In the genomic region with DNA sequence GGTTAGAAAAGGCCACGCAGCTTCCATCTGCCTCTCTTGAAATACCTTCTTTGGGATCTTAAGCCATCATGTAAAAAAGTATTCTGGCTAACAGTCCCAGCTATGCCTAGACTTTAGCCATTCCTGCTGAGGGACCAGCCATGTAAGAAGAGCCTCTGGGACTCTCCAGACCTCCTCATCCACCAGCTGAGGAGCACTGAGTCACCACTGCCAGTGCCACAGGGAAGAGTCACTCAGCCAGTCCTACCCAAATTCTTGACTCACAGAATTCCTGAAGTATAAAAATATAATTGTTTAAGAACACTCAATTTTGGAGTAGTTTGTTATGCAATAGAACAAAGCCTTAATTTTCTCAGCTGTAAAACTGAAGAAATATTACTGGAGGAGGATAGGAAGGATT, we compare ENCODE assay signal across 16 cellular contexts.
A peak's percentile ranks its signal among the peaks of the same experiment; 100 is the strongest.
DNase-seq lines count a peak whose midpoint lies in the region; ATAC-seq and TF ChIP-seq lines count a peak whose summit lies in the region.
"Had no signal": no experiment of that assay in that cellular context is flagged by ENCODE, and none has a peak within 500 bp of the region (broad histone marks: within the 10 kb centered on the region; RNA-seq: fewer than 3 reads in every experiment).

No MANE protein-coding gene starts in this region.

- POLR2A ChIA-PET in WTC11 (lab: Charles Lee) = interaction anchor here (1.3 kb wide), 1 partner anchor 17 kb away, joined by 3 read pairs; no protein-coding TSS in a partner anchor

- TF ChIP-seq CTCF in AG09309 (IDR thresholded peaks at IDR 0.05; ENCODE audit: control insufficient read depth, insufficient read depth, low read depth, low read length, missing control alignments) (no peak), choroid plexus epithelial cell (conservative IDR thresholded peaks at IDR 0.05; ENCODE audit: low read depth, low read length) (no peak), WTC11 (IDR thresholded peaks at IDR 0.05) (no peak)

- DNase-seq in AG09309 (ENCODE audit: low read depth) (peak; percentile 32), MG63 (peak; percentile 86), choroid plexus epithelial cell (ENCODE audit: low read depth) (peak; percentile 36), myocyte (ENCODE audit: low read depth) (peak; percentile 87), cerebellar cortex (ENCODE audit: low spot score) (no peak), WTC11 (ENCODE audit: low spot score) (no peak)
- no peak for DNase-seq in activated CD8-positive, alpha-beta memory T cell treated with anti-CD3 and anti-CD28 coated beads, Interleukin-2, amount 10 ng/mL, durations not matched to agents 7 days and 5 days
- DNase-seq: activated CD8-positive, alpha-beta T cell treated with anti-CD3 and anti-CD28 coated beads, Interleukin-2, amount 10 ng/mL, durations not matched to agents 7 days and 5 days; activated gamma-delta T cell treated with Interleukin-2 at 50 U/mL for 16 hours; DMS79 treated with DMSO at 0.1 percent for 48 hours; NCI-H187 treated with DMSO at 0.1 percent for 48 hours; NCI-H69; thyroid gland had no signal

- no peaks in the 10 kb centered on the region for H3K27me3 Mint-ChIP-seq in activated CD8-positive, alpha-beta memory T cell treated with anti-CD3 and anti-CD28 coated beads, Interleukin-2, amount 10 ng/mL, durations not matched to agents 7 days and 5 days
- H3K27me3 Mint-ChIP-seq in WTC11 (ENCODE audit: low read depth) = no peaks in the 10 kb centered on the region
- H3K27me3 Mint-ChIP-seq: B cell had no signal

- H3K27me3 ChIP-seq in MG63 = no peaks in the 10 kb centered on the region
- H3K27me3 ChIP-seq: thyroid gland had no signal

- no peaks in the 10 kb centered on the region for H3K36me3 ChIP-seq in MG63
- H3K36me3 ChIP-seq: thyroid gland had no signal

- CTCF ChIA-PET in activated CD8-positive, alpha-beta memory T cell treated with anti-CD3 and anti-CD28 coated beads, Interleukin-2, amount 10 ng/mL, durations not matched to agents 7 days and 5 days (lab: Charles Lee) = interaction anchor here (1.5 kb wide), 1 partner anchor 10 kb away, joined by 3 read pairs; no protein-coding TSS in a partner anchor
- CTCF ChIA-PET in WTC11 (lab: Charles Lee) = no interaction called here

- H3K9me3 Mint-ChIP-seq in activated CD8-positive, alpha-beta memory T cell treated with anti-CD3 and anti-CD28 coated beads, Interleukin-2, amount 10 ng/mL, durations not matched to agents 7 days and 5 days (ENCODE audit: low read depth) = no peaks in the 10 kb centered on the region
- H3K9me3 Mint-ChIP-seq in WTC11 = no peaks in the 10 kb centered on the region

- ATAC-seq in activated CD8-positive, alpha-beta memory T cell treated with anti-CD3 and anti-CD28 coated beads, Interleukin-2, amount 10 ng/mL, durations not matched to agents 7 days and 5 days = no peak
- ATAC-seq in HG03432 (IDR thresholded peaks at IDR 0.05; ENCODE audit: unreplicated experiment) = no peak
- ATAC-seq in WTC11 = no peak
- ATAC-seq: activated CD8-positive, alpha-beta T cell treated with anti-CD3 and anti-CD28 coated beads, Interleukin-2, amount 10 ng/mL, durations not matched to agents 7 days and 5 days; Right ventricle myocardium inferior had no signal

- H3K9me3 ChIP-seq in MG63 = no peaks in the 10 kb centered on the region
- H3K9me3 ChIP-seq: thyroid gland had no signal

- H3K4me3 ChIP-seq in AG09309 (ENCODE audit: control insufficient read depth, low read depth, low read length) (no peak overlapping the region), MG63 (no peak overlapping the region), choroid plexus epithelial cell (ENCODE audit: low read depth, low read length) (no peak overlapping the region)
- H3K4me3 ChIP-seq: thyroid gland had no signal

- peaks cover 14% of the 10 kb centered on the region for H3K4me1 Mint-ChIP-seq in activated CD8-positive, alpha-beta memory T cell treated with anti-CD3 and anti-CD28 coated beads, Interleukin-2, amount 10 ng/mL, durations not matched to agents 7 days and 5 days
- H3K4me1 Mint-ChIP-seq in WTC11 = peaks cover 7% of the 10 kb centered on the region; the same call in 1 of the 2 replicates
- H3K4me1 Mint-ChIP-seq: B cell had no signal

- H3K4me3 Mint-ChIP-seq in activated CD8-positive, alpha-beta memory T cell treated with anti-CD3 and anti-CD28 coated beads, Interleukin-2, amount 10 ng/mL, durations not matched to agents 7 days and 5 days = no peak overlapping the region
- H3K4me3 Mint-ChIP-seq in WTC11 = no peak overlapping the region
- H3K4me3 Mint-ChIP-seq: activated CD8-positive, alpha-beta T cell treated with anti-CD3 and anti-CD28 coated beads, Interleukin-2, amount 10 ng/mL, durations not matched to agents 7 days and 5 days; B cell had no signal

- H3K36me3 Mint-ChIP-seq in activated CD8-positive, alpha-beta memory T cell treated with anti-CD3 and anti-CD28 coated beads, Interleukin-2, amount 10 ng/mL, durations not matched to agents 7 days and 5 days = peaks cover 23% of the 10 kb centered on the region
- H3K36me3 Mint-ChIP-seq in WTC11 = no peaks in the 10 kb centered on the region

- H3K27ac Mint-ChIP-seq in activated CD8-positive, alpha-beta memory T cell treated with anti-CD3 and anti-CD28 coated beads, Interleukin-2, amount 10 ng/mL, durations not matched to agents 7 days and 5 days = no peak overlapping the region
- no peak overlapping the region for H3K27ac Mint-ChIP-seq in WTC11
- H3K27ac Mint-ChIP-seq: activated CD8-positive, alpha-beta T cell treated with anti-CD3 and anti-CD28 coated beads, Interleukin-2, amount 10 ng/mL, durations not matched to agents 7 days and 5 days; B cell had no signal

TF ChIP-seq in WTC11, 78 proteins besides CTCF, POLR2A, EP300 and RAD21 (continues in another document):
- TF ChIP-seq, protein P1, sequence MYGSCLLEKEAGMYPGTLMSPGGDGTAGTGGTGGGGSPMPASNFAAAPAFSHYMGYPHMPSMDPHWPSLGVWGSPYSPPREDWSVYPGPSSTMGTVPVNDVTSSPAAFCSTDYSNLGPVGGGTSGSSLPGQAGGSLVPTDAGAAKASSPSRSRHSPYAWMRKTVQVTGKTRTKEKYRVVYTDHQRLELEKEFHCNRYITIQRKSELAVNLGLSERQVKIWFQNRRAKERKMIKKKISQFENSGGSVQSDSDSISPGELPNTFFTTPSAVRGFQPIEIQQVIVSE (CRISPR knock-in tag; IDR thresholded peaks at IDR 0.05; ENCODE audit: borderline replicate concordance) = no peak
- TF ChIP-seq ZNF138 (CRISPR knock-in tag; conservative IDR thresholded peaks at IDR 0.05) (no peak), TEAD4 (CRISPR knock-in tag; IDR thresholded peaks at IDR 0.05) (no peak), NR1H2 (CRISPR knock-in tag; IDR thresholded peaks at IDR 0.05) (no peak), CREB1 (CRISPR knock-in tag; IDR thresholded peaks at IDR 0.05) (no peak), FOXK1 (CRISPR knock-in tag; IDR thresholded peaks at IDR 0.05) (no peak), JUN (CRISPR knock-in tag; IDR thresholded peaks at IDR 0.05) (no peak)
- TF ChIP-seq, protein P2, sequence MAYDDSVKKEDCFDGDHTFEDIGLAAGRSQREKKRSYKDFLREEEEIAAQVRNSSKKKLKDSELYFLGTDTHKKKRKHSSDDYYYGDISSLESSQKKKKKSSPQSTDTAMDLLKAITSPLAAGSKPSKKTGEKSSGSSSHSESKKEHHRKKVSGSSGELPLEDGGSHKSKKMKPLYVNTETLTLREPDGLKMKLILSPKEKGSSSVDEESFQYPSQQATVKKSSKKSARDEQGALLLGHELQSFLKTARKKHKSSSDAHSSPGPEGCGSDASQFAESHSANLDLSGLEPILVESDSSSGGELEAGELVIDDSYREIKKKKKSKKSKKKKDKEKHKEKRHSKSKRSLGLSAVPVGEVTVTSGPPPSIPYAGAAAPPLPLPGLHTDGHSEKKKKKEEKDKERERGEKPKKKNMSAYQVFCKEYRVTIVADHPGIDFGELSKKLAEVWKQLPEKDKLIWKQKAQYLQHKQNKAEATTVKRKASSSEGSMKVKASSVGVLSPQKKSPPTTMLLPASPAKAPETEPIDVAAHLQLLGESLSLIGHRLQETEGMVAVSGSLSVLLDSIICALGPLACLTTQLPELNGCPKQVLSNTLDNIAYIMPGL (CRISPR knock-in tag; IDR thresholded peaks at IDR 0.05) = no peak
- TF ChIP-seq, protein P3, sequence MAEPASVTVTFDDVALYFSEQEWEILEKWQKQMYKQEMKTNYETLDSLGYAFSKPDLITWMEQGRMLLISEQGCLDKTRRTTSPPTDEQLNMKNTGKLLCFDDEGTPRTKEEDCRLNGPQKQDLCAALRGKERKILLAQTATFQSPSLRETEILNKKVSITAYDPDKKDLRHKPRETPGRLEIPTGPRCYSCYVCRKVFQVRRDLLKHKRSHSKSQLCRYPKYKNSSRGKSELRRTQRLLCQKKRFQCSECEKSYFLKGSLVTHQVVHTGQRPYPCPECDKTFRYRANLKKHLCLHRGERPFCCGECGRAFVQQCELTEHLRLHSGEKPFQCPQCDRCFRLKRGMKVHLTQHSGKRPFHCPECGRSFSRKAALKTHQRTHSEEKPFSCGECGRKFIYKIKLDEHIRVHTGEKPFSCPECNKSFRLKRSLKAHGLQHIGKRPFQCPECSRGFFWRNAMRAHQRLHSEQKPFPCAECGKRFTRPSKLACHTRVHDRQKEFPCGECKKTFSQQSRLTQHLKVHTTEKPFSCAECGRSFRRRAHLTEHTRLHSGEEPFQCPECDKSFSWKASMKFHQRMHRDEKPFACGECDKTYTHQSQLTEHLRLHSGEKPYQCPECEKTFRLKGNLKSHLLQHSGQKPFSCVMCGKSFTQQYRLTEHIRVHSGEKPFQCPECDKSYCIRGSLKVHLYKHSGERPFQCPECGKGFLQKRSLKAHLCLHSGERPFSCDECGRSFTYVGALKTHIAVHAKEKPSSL (CRISPR knock-in tag; conservative IDR thresholded peaks at IDR 0.05) = no peak
- TF ChIP-seq, protein P4, sequence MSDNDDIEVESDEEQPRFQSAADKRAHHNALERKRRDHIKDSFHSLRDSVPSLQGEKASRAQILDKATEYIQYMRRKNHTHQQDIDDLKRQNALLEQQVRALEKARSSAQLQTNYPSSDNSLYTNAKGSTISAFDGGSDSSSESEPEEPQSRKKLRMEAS (CRISPR knock-in tag; IDR thresholded peaks at IDR 0.05) = no peak
- TF ChIP-seq, protein P5, sequence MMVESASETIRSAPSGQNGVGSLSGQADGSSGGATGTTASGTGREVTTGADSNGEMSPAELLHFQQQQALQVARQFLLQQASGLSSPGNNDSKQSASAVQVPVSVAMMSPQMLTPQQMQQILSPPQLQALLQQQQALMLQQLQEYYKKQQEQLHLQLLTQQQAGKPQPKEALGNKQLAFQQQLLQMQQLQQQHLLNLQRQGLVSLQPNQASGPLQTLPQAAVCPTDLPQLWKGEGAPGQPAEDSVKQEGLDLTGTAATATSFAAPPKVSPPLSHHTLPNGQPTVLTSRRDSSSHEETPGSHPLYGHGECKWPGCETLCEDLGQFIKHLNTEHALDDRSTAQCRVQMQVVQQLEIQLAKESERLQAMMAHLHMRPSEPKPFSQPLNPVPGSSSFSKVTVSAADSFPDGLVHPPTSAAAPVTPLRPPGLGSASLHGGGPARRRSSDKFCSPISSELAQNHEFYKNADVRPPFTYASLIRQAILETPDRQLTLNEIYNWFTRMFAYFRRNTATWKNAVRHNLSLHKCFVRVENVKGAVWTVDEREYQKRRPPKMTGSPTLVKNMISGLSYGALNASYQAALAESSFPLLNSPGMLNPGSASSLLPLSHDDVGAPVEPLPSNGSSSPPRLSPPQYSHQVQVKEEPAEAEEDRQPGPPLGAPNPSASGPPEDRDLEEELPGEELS (CRISPR knock-in tag; IDR thresholded peaks at IDR 0.05) = no peak

Comparison
In these comparisons a context has a peak if more than half of its experiments do, and no peak if none do; other contexts are left out.
1. DNase-seq: peak in AG09309 (single experiment), MG63 (single experiment), choroid plexus epithelial cell (single experiment) and myocyte (single experiment); none in activated CD8-positive, alpha-beta memory T cell treated with anti-CD3 and anti-CD28 coated beads, Interleukin-2, amount 10 ng/mL, durations not matched to agents 7 days and 5 days (single experiment), cerebellar cortex (single experiment) and WTC11 (single experiment).